Comparison of ENCODE assay signal across 11 cellular contexts in the genomic region with DNA sequence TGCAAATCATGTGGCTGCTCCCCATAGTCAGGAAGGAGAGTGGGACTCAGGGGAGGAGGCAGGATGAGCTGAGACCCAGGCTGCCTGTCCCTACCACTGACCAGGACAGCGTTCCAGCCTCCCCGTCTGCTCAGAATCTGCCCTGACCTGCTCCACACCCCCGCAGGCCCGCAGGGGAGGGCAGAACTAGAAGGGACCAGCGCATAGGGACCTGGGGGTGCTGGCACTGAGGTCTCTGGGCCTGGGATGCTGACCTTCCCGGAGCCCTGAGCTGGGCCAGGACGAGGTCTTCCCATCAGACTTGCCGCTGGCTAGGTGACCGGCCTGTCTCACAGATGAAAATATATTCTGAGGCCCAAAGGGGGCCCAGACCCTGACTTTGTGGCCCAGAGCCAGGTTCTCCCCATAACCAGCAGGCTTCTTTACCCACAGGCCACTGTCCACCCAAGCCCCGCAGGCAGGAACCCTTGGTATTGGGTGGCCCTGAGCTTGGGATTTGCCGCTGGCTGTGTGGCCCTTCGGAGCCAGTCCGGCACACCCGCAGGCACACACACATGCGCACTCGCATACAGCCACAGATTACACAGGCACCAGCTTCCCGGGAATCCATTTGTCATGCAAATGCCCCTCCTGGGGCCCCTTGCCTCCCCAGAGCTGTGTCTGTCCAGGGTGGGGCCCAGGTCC. TPM values are rescaled to one million over a fixed set of nuclear protein-coding genes. Genes with fewer than 3 reads are reported as not detected.
DNase-seq lines count a peak whose midpoint lies in the region; ATAC-seq, FAIRE-seq and TF ChIP-seq lines count a peak whose summit lies in the region.
"Had no signal": no experiment of that assay in that cellular context is flagged by ENCODE, and none has a peak within 500 bp of the region (broad histone marks: within the 10 kb centered on the region; RNA-seq: fewer than 3 reads in every experiment).

No MANE protein-coding gene starts in this region.

- H3K27me3 ChIP-seq in HepG2 (ENCODE audit: control insufficient read depth in 1 of 2, insufficient read depth in 2 of 2, low read length in 2 of 2) (no peaks in the 10 kb centered on the region), right lobe of liver (no peaks in the 10 kb centered on the region), WERI-Rb-1 (ENCODE audit: insufficient read depth, low read depth, severe bottlenecking) (no peaks in the 10 kb centered on the region), mesenchymal stem cell (ENCODE audit: control insufficient read depth in 1 of 2, insufficient read depth in 1 of 2, low read length in 2 of 2) (no peaks in the 10 kb centered on the region), upper lobe of right lung (no peaks in the 10 kb centered on the region)

- H2AFZ ChIP-seq in HepG2 (ENCODE audit: low read length), result no peak overlapping the region
- H2AFZ ChIP-seq in mesenchymal stem cell (ENCODE audit: low read depth, low read length), result no peak overlapping the region

- H3K9ac ChIP-seq in HepG2 (ENCODE audit: insufficient read depth, low read depth, low read length) (peak overlapping the region; percentile 81), mesenchymal stem cell (ENCODE audit: low read length) (no peak overlapping the region)

- H3K4me1 ChIP-seq in HepG2 (ENCODE audit: insufficient read depth, low read length) (peaks cover 93% of the 10 kb centered on the region), right lobe of liver (peaks cover 0 to 19% (median 0%) of the 10 kb centered on the region in 4 donors), mesenchymal stem cell (ENCODE audit: control insufficient read depth, insufficient read depth, low read depth, low read length) (peaks cover 22% of the 10 kb centered on the region), upper lobe of right lung (peaks cover 16% of the 10 kb centered on the region)

- peak; percentile 9; the same call in 1 of the 2 replicates for TF ChIP-seq RAD21 in HepG2 (CRISPR knock-in tag; IDR thresholded peaks at IDR 0.05)

- no peak overlapping the region for H2BK15ac ChIP-seq in mesenchymal stem cell (ENCODE audit: low read depth, poor library complexity, severe bottlenecking)

- CTCF ChIA-PET in HepG2 (lab: Yijun Ruan, JAX; ENCODE audit: low intra/inter-chr PET ratio, low total read pairs), result no interaction called here

- intact Hi-C loops in HepG2 (cut with micrococcal nuclease; ENCODE audit: unreplicated experiment), result no loop called here
- intact Hi-C loops in right lobe of liver (cut with DNase I), result no loop called here
- intact Hi-C loops in upper lobe of right lung (cut with DNase I), result no loop called here

- H3K23ac ChIP-seq in mesenchymal stem cell (ENCODE audit: low read length in 2 of 2), result peak overlapping the region in 1 of 2 experiments; percentile 27

- H2AK5ac ChIP-seq in mesenchymal stem cell (ENCODE audit: low read length, severe bottlenecking), result no peak overlapping the region

- H3K79me2 ChIP-seq in HepG2 (ENCODE audit: insufficient read depth, low read length), result peaks cover 3% of the 10 kb centered on the region

- peak overlapping the region in 1 of 2 experiments; percentile 32 for H3K4ac ChIP-seq in mesenchymal stem cell (ENCODE audit: low read depth in 1 of 2, low read length in 2 of 2)

- H3K14ac ChIP-seq in mesenchymal stem cell (ENCODE audit: low read length in 2 of 2), result no peak overlapping the region

- no peak overlapping the region for H2BK120ac ChIP-seq in mesenchymal stem cell (ENCODE audit: low read depth, low read length)

- no peak for FAIRE-seq in HepG2 (lab: Jason Lieb, UNC)

- no peaks in the 10 kb centered on the region for H3K9me3 ChIP-seq in HepG2 (ENCODE audit: low read length)
- no peaks in the 10 kb centered on the region for H3K9me3 ChIP-seq in right lobe of liver
- no peaks in the 10 kb centered on the region for H3K9me3 ChIP-seq in WERI-Rb-1 (ENCODE audit: severe bottlenecking)
- H3K9me3 ChIP-seq in mesenchymal stem cell (ENCODE audit: control insufficient read depth, low read length), result no peaks in the 10 kb centered on the region
- H3K9me3 ChIP-seq in upper lobe of right lung, result no peaks in the 10 kb centered on the region

- H4K8ac ChIP-seq in mesenchymal stem cell (ENCODE audit: low read length), result peak overlapping the region; percentile 35

- 7% methylated on average over 7 of the region's 17 CpGs for WGBS in HepG2 (ENCODE audit: low lambda C conversion rate)
- 89% methylated on average over 7 of the region's 17 CpGs for WGBS in right lobe of liver (ENCODE audit: insufficient coverage, low coverage, low lambda C conversion rate, missing lambda C conversion rate)
- WGBS in mesenchymal stem cell, result 83% methylated on average over 17 of the region's 17 CpGs

- TF ChIP-seq EP300 in HepG2 (IDR thresholded peaks at IDR 0.05; ENCODE audit: low read depth in 2 of 2, low read length in 2 of 2), result no peak
- TF ChIP-seq EP300 in HepG2 (CRISPR knock-in tag; IDR thresholded peaks at IDR 0.05; ENCODE audit: borderline replicate concordance), result 0 out of 2 replicates have a peak, but pooled peaks have one; percentile 15

- H3K36me3 ChIP-seq in HepG2 (replicated peaks in 1 of 2; ENCODE audit: control insufficient read depth in 1 of 2, insufficient read depth in 2 of 2, low read length in 2 of 2) (no peaks in the 10 kb centered on the region), right lobe of liver (no peaks in the 10 kb centered on the region), WERI-Rb-1 (no peaks in the 10 kb centered on the region), mesenchymal stem cell (ENCODE audit: control insufficient read depth in 1 of 2, insufficient read depth in 2 of 2, low read depth in 1 of 2, low read length in 2 of 2) (no peaks in the 10 kb centered on the region), upper lobe of right lung (no peaks in the 10 kb centered on the region)

- no TSS peak for BruUV-seq in HepG2 (replicated peaks; lab: Mats Ljungman, UMichigan)

- TF ChIP-seq CTCF in HepG2 (CRISPR knock-in tag; IDR thresholded peaks at IDR 0.05) (no peak), right lobe of liver (IDR thresholded peaks at IDR 0.05) (no peak), WERI-Rb-1 (IDR thresholded peaks at IDR 0.05; ENCODE audit: low read depth, low read length) (no peak), upper lobe of right lung (IDR thresholded peaks at IDR 0.05) (no peak)

- peak overlapping the region in 1 of 2 experiments; percentile 25 for H3K18ac ChIP-seq in mesenchymal stem cell (ENCODE audit: low read depth in 1 of 2, low read length in 2 of 2)

- POLR2A ChIA-PET in HepG2 (lab: Yijun Ruan, JAX), result interaction anchor here (1.0 to 18.6 kb wide), 5 partner anchors 8 to 121 kb away, joined by 3 to 722 read pairs (median 5); a partner anchor contains a TSS

- H4K91ac ChIP-seq in mesenchymal stem cell (ENCODE audit: low read length), result no peak overlapping the region

- H3K4me2 ChIP-seq in HepG2 (ENCODE audit: low read depth, low read length), result peak overlapping the region; percentile 92
- H3K4me2 ChIP-seq in mesenchymal stem cell (ENCODE audit: low read length, poor library complexity, severe bottlenecking), result no peak overlapping the region

- no peaks in the 10 kb centered on the region for H4K20me1 ChIP-seq in HepG2 (ENCODE audit: insufficient read depth, low read length)

- TF ChIP-seq POLR2A in HepG2 (IDR thresholded peaks at IDR 0.05; ENCODE audit: insufficient read depth in 1 of 2, low read depth in 2 of 2, low read length in 2 of 2) (no peak), right lobe of liver (IDR thresholded peaks at IDR 0.05) (no peak)

- in situ Hi-C loops in HepG2 (cut with HindIII; ENCODE audit: extremely low pct_ligation_motif_present, low pct_unique_long_range_greater_than_20kb), result no loop called here

- H3K27ac ChIP-seq in HepG2 (ENCODE audit: extremely low read length, insufficient read depth, low read length), result peak overlapping the region; percentile 45
- no peak overlapping the region for H3K27ac ChIP-seq in right lobe of liver
- H3K27ac ChIP-seq in WERI-Rb-1, result peak overlapping the region; percentile 81
- no peak overlapping the region for H3K27ac ChIP-seq in mesenchymal stem cell (ENCODE audit: low read length, poor library complexity, severe bottlenecking)
- peak overlapping the region; percentile 90 for H3K27ac ChIP-seq in upper lobe of right lung

- DNase-seq in HepG2 (ENCODE audit: low spot score) (peak; percentile 75), right lobe of liver (no peak), WERI-Rb-1 (no peak), mesenchymal stem cell (no peak), upper lobe of right lung (no peak)
- no peak for DNase-seq in activated CD4-positive, alpha-beta T cell treated with anti-CD3 and anti-CD28 coated beads for 1 hour
- no peak for DNase-seq in activated CD4-positive, alpha-beta T cell treated with anti-CD3 and anti-CD28 coated beads, Interleukin-2, amount 50 U/mL, for 48 hours
- DNase-seq: activated CD4-positive, alpha-beta T cell treated with anti-CD3 and anti-CD28 coated beads, Interleukin-2, amount 50 U/mL, for 1 hour; cortex of kidney; NCI-H1092 had no signal

- peak overlapping the region; percentile 40 to 74 (median 60); a peak in 5 of 6 replicates for H3K4me3 ChIP-seq in HepG2 (replicated peaks in 1 of 3; ENCODE audit: insufficient read depth in 1 of 3, low read depth in 2 of 3, low read length in 3 of 3)
- H3K4me3 ChIP-seq in right lobe of liver, result no peak overlapping the region
- no peak overlapping the region for H3K4me3 ChIP-seq in WERI-Rb-1 (ENCODE audit: low read depth, low read length)
- H3K4me3 ChIP-seq in mesenchymal stem cell (ENCODE audit: insufficient read depth in 1 of 2, low read depth in 1 of 2, low read length in 2 of 2), result no peak overlapping the region
- H3K4me3 ChIP-seq in upper lobe of right lung, result peak overlapping the region; percentile 49

- H2BK12ac ChIP-seq in mesenchymal stem cell (ENCODE audit: low read length in 2 of 2), result peak overlapping the region in 1 of 2 experiments; percentile 45

- H2BK5ac ChIP-seq in mesenchymal stem cell (ENCODE audit: low read depth, low read length, poor library complexity, severe bottlenecking), result no peak overlapping the region

- ATAC-seq in HepG2 (peak; percentile 3; the same call in 2 of the 3 replicates), right lobe of liver (no peak), upper lobe of right lung (no peak)
- no peak for ATAC-seq in activated CD4-positive, CD25-positive, alpha-beta regulatory T cell treated with anti-CD3 and anti-CD28 coated beads, Interleukin-2, amount 50 U/mL, for 24 hours

- H3K79me1 ChIP-seq in mesenchymal stem cell (replicated peaks; ENCODE audit: low read length, poor library complexity, severe bottlenecking), result no peaks in the 10 kb centered on the region

RNA-seq across cellular contexts. Expression of a gene that starts 13.8 kb away (rescaled TPM):
- total RNA-seq in HepG2 (2016; rRNA removed; fragmentation: Illumina TruSeq; extraction: Trizol) (18.2 and 31.2 TPM in 2 replicates), right lobe of liver (10 to 100 TPM; 26.7 to 64.4 (median 32.8) TPM), upper lobe of right lung (119 TPM)
- 12.4 and 12.6 TPM in 2 replicates for total RNA-seq in HepG2 (2016; cell fraction: cytosol; rRNA removed; fragmentation: Illumina TruSeq; extraction: Trizol; ENCODE audit: low read depth)
- 17.3 and 32.7 TPM in 2 replicates for total RNA-seq in HepG2 (2016; cell fraction: insoluble cytoplasmic fraction; rRNA removed; fragmentation: Illumina TruSeq; extraction: Trizol)
- 27.1 and 31.2 TPM in 2 replicates for total RNA-seq in HepG2 (2016; cell fraction: membrane; rRNA removed; fragmentation: Illumina TruSeq; extraction: Trizol)
- total RNA-seq in HepG2 (2016; cell fraction: nucleus; rRNA removed; fragmentation: Illumina TruSeq; extraction: Trizol), result 24.6 and 30.5 TPM in 2 replicates
- polyA plus RNA-seq in HepG2 (2011; rRNA removed), result 21.6 and 24.1 TPM in 2 replicates
- 21.4 and 47.8 TPM in 2 replicates for polyA plus RNA-seq in HepG2 (2011; cell fraction: cytosol; rRNA removed)
- 121 and 136 TPM in 2 replicates for polyA plus RNA-seq in HepG2 (2011; cell fraction: nucleus; rRNA removed)
- polyA plus RNA-seq in HepG2 (2012), result 22.6 and 36.4 TPM in 2 replicates
- polyA plus RNA-seq in HepG2 (2016; cell fraction: cytosol; fragmentation: Illumina TruSeq; extraction: Trizol; ENCODE audit: low read depth), result 7.3 and 9.3 TPM in 2 replicates
- 21.4 and 25.4 TPM in 2 replicates for polyA plus RNA-seq in HepG2 (2016; cell fraction: insoluble cytoplasmic fraction; fragmentation: Illumina TruSeq; extraction: Trizol; ENCODE audit: low read depth)
- 17.2 and 17.8 TPM in 2 replicates for polyA plus RNA-seq in HepG2 (2016; cell fraction: membrane; fragmentation: Illumina TruSeq; extraction: Trizol; ENCODE audit: low read depth)
- polyA plus RNA-seq in HepG2 (2016; cell fraction: nucleus; fragmentation: Illumina TruSeq; extraction: Trizol; ENCODE audit: insufficient read depth, low read depth), result 62.7 and 63.0 TPM in 2 replicates
- polyA minus RNA-seq in HepG2 (2011; rRNA and poly(A)+ RNA removed; ENCODE audit: low replicate concordance), result 8.8 and 50.3 TPM in 2 replicates
- 23.0 and 37.5 TPM in 2 replicates for polyA minus RNA-seq in HepG2 (2011; cell fraction: cytosol; rRNA and poly(A)+ RNA removed)
- 17.0 and 22.8 TPM in 2 replicates for polyA minus RNA-seq in HepG2 (2011; cell fraction: nucleus; rRNA and poly(A)+ RNA removed)
- 18.5 TPM for polyA plus RNA-seq in mesenchymal stem cell (2013, experiment 1 of 2)
- 17.6 TPM for polyA plus RNA-seq in mesenchymal stem cell (2013, experiment 2 of 2)

RNA-seq across cellular contexts. Expression of a gene that starts 28.3 kb away (rescaled TPM):
- total RNA-seq in HepG2 (2016; rRNA removed; fragmentation: Illumina TruSeq; extraction: Trizol) (19.6 and 44.7 TPM in 2 replicates), right lobe of liver (10 to 100 TPM; 26.0 to 56.4 (median 47.8) TPM), upper lobe of right lung (44.2 TPM)
- 22.4 and 24.2 TPM in 2 replicates for total RNA-seq in HepG2 (2016; cell fraction: cytosol; rRNA removed; fragmentation: Illumina TruSeq; extraction: Trizol; ENCODE audit: low read depth)
- total RNA-seq in HepG2 (2016; cell fraction: insoluble cytoplasmic fraction; rRNA removed; fragmentation: Illumina TruSeq; extraction: Trizol), result 18.8 and 46.8 TPM in 2 replicates
- 27.6 and 29.9 TPM in 2 replicates for total RNA-seq in HepG2 (2016; cell fraction: membrane; rRNA removed; fragmentation: Illumina TruSeq; extraction: Trizol)
- total RNA-seq in HepG2 (2016; cell fraction: nucleus; rRNA removed; fragmentation: Illumina TruSeq; extraction: Trizol), result 35.5 and 40.6 TPM in 2 replicates
- 17.2 and 20.2 TPM in 2 replicates for polyA plus RNA-seq in HepG2 (2011; rRNA removed)
- polyA plus RNA-seq in HepG2 (2011; cell fraction: cytosol; rRNA removed), result 16.7 and 25.6 TPM in 2 replicates
- polyA plus RNA-seq in HepG2 (2011; cell fraction: nucleus; rRNA removed), result 44.2 and 48.8 TPM in 2 replicates
- polyA plus RNA-seq in HepG2 (2012), result 9.4 and 10.2 TPM in 2 replicates
- 25.8 and 29.9 TPM in 2 replicates for polyA plus RNA-seq in HepG2 (2016; cell fraction: cytosol; fragmentation: Illumina TruSeq; extraction: Trizol; ENCODE audit: low read depth)
- 22.7 and 25.1 TPM in 2 replicates for polyA plus RNA-seq in HepG2 (2016; cell fraction: insoluble cytoplasmic fraction; fragmentation: Illumina TruSeq; extraction: Trizol; ENCODE audit: low read depth)
- 26.9 and 27.0 TPM in 2 replicates for polyA plus RNA-seq in HepG2 (2016; cell fraction: membrane; fragmentation: Illumina TruSeq; extraction: Trizol; ENCODE audit: low read depth)
- 89.1 and 100 TPM in 2 replicates for polyA plus RNA-seq in HepG2 (2016; cell fraction: nucleus; fragmentation: Illumina TruSeq; extraction: Trizol; ENCODE audit: insufficient read depth, low read depth)
- 6.9 and 14.7 TPM in 2 replicates for polyA minus RNA-seq in HepG2 (2011; rRNA and poly(A)+ RNA removed; ENCODE audit: low replicate concordance)
- 4.4 and 5.2 TPM in 2 replicates for polyA minus RNA-seq in HepG2 (2011; cell fraction: cytosol; rRNA and poly(A)+ RNA removed)
- polyA minus RNA-seq in HepG2 (2011; cell fraction: nucleus; rRNA and poly(A)+ RNA removed), result 4.5 and 4.7 TPM in 2 replicates
- polyA plus RNA-seq in mesenchymal stem cell (2013, experiment 1 of 2), result 37.9 TPM
- 35.8 TPM for polyA plus RNA-seq in mesenchymal stem cell (2013, experiment 2 of 2)

RNA-seq across cellular contexts. Expression of a gene that starts 28.5 kb away (rescaled TPM):
- total RNA-seq in HepG2 (2016; rRNA removed; fragmentation: Illumina TruSeq; extraction: Trizol) (6.6 and 15.8 TPM in 2 replicates), right lobe of liver (10 to 100 TPM; 15.1 to 19.0 (median 16.6) TPM), upper lobe of right lung (28.1 TPM)
- 1.5 and 3.0 TPM in 2 replicates for total RNA-seq in HepG2 (2016; cell fraction: cytosol; rRNA removed; fragmentation: Illumina TruSeq; extraction: Trizol; ENCODE audit: low read depth)
- 6.8 and 15.6 TPM in 2 replicates for total RNA-seq in HepG2 (2016; cell fraction: insoluble cytoplasmic fraction; rRNA removed; fragmentation: Illumina TruSeq; extraction: Trizol)
- 6.4 and 10.5 TPM in 2 replicates for total RNA-seq in HepG2 (2016; cell fraction: membrane; rRNA removed; fragmentation: Illumina TruSeq; extraction: Trizol)
- total RNA-seq in HepG2 (2016; cell fraction: nucleus; rRNA removed; fragmentation: Illumina TruSeq; extraction: Trizol), result 10.6 and 14.2 TPM in 2 replicates
- polyA plus RNA-seq in HepG2 (2011; rRNA removed), result 7.8 and 9.5 TPM in 2 replicates
- 5.9 and 6.1 TPM in 2 replicates for polyA plus RNA-seq in HepG2 (2011; cell fraction: cytosol; rRNA removed)
- 25.1 and 26.7 TPM in 2 replicates for polyA plus RNA-seq in HepG2 (2011; cell fraction: nucleus; rRNA removed)
- polyA plus RNA-seq in HepG2 (2012), result 9.4 and 10.0 TPM in 2 replicates
- 2.9 and 3.3 TPM in 2 replicates for polyA plus RNA-seq in HepG2 (2016; cell fraction: cytosol; fragmentation: Illumina TruSeq; extraction: Trizol; ENCODE audit: low read depth)
- polyA plus RNA-seq in HepG2 (2016; cell fraction: insoluble cytoplasmic fraction; fragmentation: Illumina TruSeq; extraction: Trizol; ENCODE audit: low read depth), result 6.1 and 6.8 TPM in 2 replicates
- 5.6 and 6.9 TPM in 2 replicates for polyA plus RNA-seq in HepG2 (2016; cell fraction: membrane; fragmentation: Illumina TruSeq; extraction: Trizol; ENCODE audit: low read depth)
- 26.3 and 30.4 TPM in 2 replicates for polyA plus RNA-seq in HepG2 (2016; cell fraction: nucleus; fragmentation: Illumina TruSeq; extraction: Trizol; ENCODE audit: insufficient read depth, low read depth)
- polyA minus RNA-seq in HepG2 (2011; rRNA and poly(A)+ RNA removed; ENCODE audit: low replicate concordance), result 5.8 and 12.8 TPM in 2 replicates
- polyA minus RNA-seq in HepG2 (2011; cell fraction: cytosol; rRNA and poly(A)+ RNA removed), result 5.7 and 7.1 TPM in 2 replicates
- 3.4 and 4.5 TPM in 2 replicates for polyA minus RNA-seq in HepG2 (2011; cell fraction: nucleus; rRNA and poly(A)+ RNA removed)
- 20.9 TPM for polyA plus RNA-seq in mesenchymal stem cell (2013, experiment 1 of 2)
- 21.2 TPM for polyA plus RNA-seq in mesenchymal stem cell (2013, experiment 2 of 2)

Comparison
In these comparisons a context has a peak if more than half of its experiments do, and no peak if none do; other contexts are left out.
1. H3K27ac ChIP-seq: peak in HepG2 (single experiment), WERI-Rb-1 (single experiment) and upper lobe of right lung (single experiment); none in right lobe of liver (0 of 3) and mesenchymal stem cell (single experiment).
2. H3K4me3 ChIP-seq: peak in HepG2 (3 of 3) and upper lobe of right lung (single experiment); none in right lobe of liver (0 of 3), WERI-Rb-1 (single experiment) and mesenchymal stem cell (0 of 2).